Comparison of ENCODE assay signal across 8 cellular contexts in genomic region chr17:67374329-67375053, GRCh38.
DNase-seq lines count a peak whose midpoint lies in the region; ATAC-seq and TF ChIP-seq lines count a peak whose summit lies in the region.

No MANE protein-coding gene starts in this region.

- H3K4me3 ChIP-seq in astrocyte of the spinal cord (ENCODE audit: low read depth, low read length), result no peak overlapping the region
- H3K4me3 ChIP-seq in iPS DF 6.9 (ENCODE audit: low read length), result no peak overlapping the region

- no CpG with 5 or more reads among the region's 12 CpGs for WGBS in iPS DF 6.9 (ENCODE audit: insufficient coverage, insufficient read length)

- TF ChIP-seq CTCF in astrocyte of the spinal cord (IDR thresholded peaks at IDR 0.05; ENCODE audit: low read depth, low read length), result peak; percentile 88

- no peaks in the 10 kb centered on the region for H3K27me3 ChIP-seq in iPS DF 6.9 (ENCODE audit: control insufficient read depth, insufficient read depth, low read length)

- H3K27ac ChIP-seq in iPS DF 6.9 (ENCODE audit: low read length), result no peak overlapping the region

- in situ Hi-C loops in astrocyte of the spinal cord (cut with HindIII; ENCODE audit: low sequenced_read_pairs), result no loop called here

- no peaks in the 10 kb centered on the region for H3K36me3 ChIP-seq in iPS DF 6.9 (ENCODE audit: control insufficient read depth, insufficient read depth, low read length)

- no peaks in the 10 kb centered on the region; the same call in 1 of the 2 replicates for H3K4me1 ChIP-seq in iPS DF 6.9 (ENCODE audit: control insufficient read depth, insufficient read depth, low read length)

- peak; percentile 44 for ATAC-seq in HG02610 (IDR thresholded peaks at IDR 0.05; ENCODE audit: unreplicated experiment)
- no peak for ATAC-seq in HG03342 (IDR thresholded peaks at IDR 0.05; ENCODE audit: unreplicated experiment)

- H3K9me3 ChIP-seq in iPS DF 6.9 (ENCODE audit: control insufficient read depth, insufficient read depth, low read length), result no peaks in the 10 kb centered on the region

- DNase-seq in DMS153 (lab: John Stamatoyannopoulos, UW), result peak; percentile 54
- DNase-seq in NCI-H2196 (lab: John Stamatoyannopoulos, UW; ENCODE audit: unreplicated experiment), result peak; percentile 79
- DNase-seq in UCSD-AML1 (lab: John Stamatoyannopoulos, UW; ENCODE audit: unreplicated experiment), result peak; percentile 76
- DNase-seq in astrocyte of the spinal cord (ENCODE audit: low read depth, low spot score), result peak; percentile 86
- peak; percentile 68 for DNase-seq in iPS DF 6.9 (ENCODE audit: low read depth, low spot score)
- DNase-seq in stimulated activated CD4-positive, alpha-beta T cell treated with anti-CD3 and anti-CD28 coated beads, Interleukin-12 subunit alpha, Interleukin-12 subunit beta, amount 100 ng/mL, for 24 hours (ENCODE audit: low read depth in 2 of 2), result peak; percentile 69 to 85
